ENCODE assay signal across 14 cellular contexts in genomic region chr3:152779649-152780048, GRCh38. TPM values are rescaled to one million over a fixed set of nuclear protein-coding genes. Genes with fewer than 3 reads are reported as not detected.
A peak's percentile ranks its signal among the peaks of the same experiment; 100 is the strongest.
DNase-seq lines count a peak whose midpoint lies in the region; ATAC-seq and TF ChIP-seq lines count a peak whose summit lies in the region.
"Had no signal": no experiment of that assay in that cellular context is flagged by ENCODE, and none has a peak within 500 bp of the region (broad histone marks: within the 10 kb centered on the region; RNA-seq: fewer than 3 reads in every experiment).

No MANE protein-coding gene starts in this region.

- no peak for TF ChIP-seq CTCF in dorsolateral prefrontal cortex (IDR thresholded peaks at IDR 0.05 in 54 of 56, conservative IDR thresholded peaks at IDR 0.05 in 2 of 56; ENCODE audit: low read depth in 1 of 56, partially characterized antibody in 56 of 56)

- H3K27me3 ChIP-seq in HUES48 (ENCODE audit: control insufficient read depth, insufficient read depth, low read length) = no peaks in the 10 kb centered on the region
- H3K27me3 ChIP-seq in dorsolateral prefrontal cortex = no peaks in the 10 kb centered on the region
- H3K27me3 ChIP-seq: colonic mucosa, left lung had no signal

- peak overlapping the region; percentile 30 for H3K27ac ChIP-seq in HUES48 (ENCODE audit: low read depth, low read length)
- peak overlapping the region; percentile 95 for H3K27ac ChIP-seq in mesodermal cell (ENCODE audit: low read depth, low read length, severe bottlenecking)
- H3K27ac ChIP-seq in dorsolateral prefrontal cortex = no peak overlapping the region
- H3K27ac ChIP-seq: colonic mucosa, left lung had no signal

- WGBS in mesodermal cell (ENCODE audit: insufficient coverage in 2 of 2), 2 experiments = no CpG with 5 or more reads among the region's 2 CpGs

- H3K36me3 ChIP-seq in HUES48 (ENCODE audit: control insufficient read depth, insufficient read depth, low read length) (no peaks in the 10 kb centered on the region), mesodermal cell (ENCODE audit: control insufficient read depth, insufficient read depth, low read length) (no peaks in the 10 kb centered on the region)
- H3K36me3 ChIP-seq: colonic mucosa, left lung had no signal

- H3K4me3 ChIP-seq in HUES48 (ENCODE audit: low read depth, low read length) = no peak overlapping the region
- H3K4me3 ChIP-seq in mesodermal cell (ENCODE audit: extremely low read depth, insufficient read depth, low read length, poor library complexity, severe bottlenecking) = no peak overlapping the region
- no peak overlapping the region for H3K4me3 ChIP-seq in dorsolateral prefrontal cortex
- H3K4me3 ChIP-seq: colonic mucosa, left lung had no signal

- H3K9ac ChIP-seq in HUES48 (ENCODE audit: low read depth, low read length) = no peak overlapping the region

- intact Hi-C loops in dorsolateral prefrontal cortex (cut with DNase I) = no loop called here

- H3K9me3 ChIP-seq in HUES48 (ENCODE audit: control insufficient read depth, insufficient read depth, low read length) = no peaks in the 10 kb centered on the region
- no peaks in the 10 kb centered on the region for H3K9me3 ChIP-seq in mesodermal cell (ENCODE audit: control insufficient read depth, low read length)
- H3K9me3 ChIP-seq: colonic mucosa, left lung had no signal

- ATAC-seq in GM18870 (IDR thresholded peaks at IDR 0.05; ENCODE audit: unreplicated experiment) = no peak
- ATAC-seq: left lung had no signal

- peaks cover 10% of the 10 kb centered on the region; the same call in 1 of the 2 replicates for H3K4me1 ChIP-seq in HUES48 (ENCODE audit: control insufficient read depth, insufficient read depth, low read length)
- peaks cover 10% of the 10 kb centered on the region for H3K4me1 ChIP-seq in mesodermal cell (ENCODE audit: control insufficient read depth, insufficient read depth, low read length, poor library complexity, severe bottlenecking)
- H3K4me1 ChIP-seq: colonic mucosa, left lung had no signal

- DNase-seq in AG08396 (ENCODE audit: low spot score) (peak; percentile 20), dedifferentiated amniotic fluid mesenchymal stem cell (ENCODE audit: extremely low spot score) (peak; percentile 54), HUDEP-2 (lab: John Stamatoyannopoulos, UW; ENCODE audit: unreplicated experiment in 76 of 76) (no peak), dorsolateral prefrontal cortex (no peak)
- DNase-seq in effector CD8-positive, alpha-beta T cell (lab: John Stamatoyannopoulos, UW) = no peak
- DNase-seq: colonic mucosa; left lung; NCI-H1092; NCI-H446 treated with DMSO at 0.1 percent for 48 hours; occipital lobe; stimulated activated CD4-positive, alpha-beta T cell treated with anti-CD3 and anti-CD28 coated beads, Interleukin-2, amount 100 ng/mL, for 24 hours had no signal

RNA-seq across cellular contexts. Expression of gene P2RY1, which starts 55.3 kb away (rescaled TPM):
- polyA plus RNA-seq in mesodermal cell (2013, experiment 1 of 2) = 11.2 TPM
- polyA plus RNA-seq in mesodermal cell (2013, experiment 2 of 2) = 10.5 TPM
- 10 to 100 TPM in 20 of 120 experiments, 1 to 10 TPM in 100; 3.2 to 21.7 (median 7.8) TPM for total RNA-seq in dorsolateral prefrontal cortex

Comparison
In these comparisons a context has a peak if more than half of its experiments do, and no peak if none do; other contexts are left out.
1. DNase-seq: peak in AG08396 (single experiment) and dedifferentiated amniotic fluid mesenchymal stem cell (single experiment); none in effector CD8-positive, alpha-beta T cell (single experiment), HUDEP-2 (0 of 76) and dorsolateral prefrontal cortex (0 of 10).
2. H3K27ac ChIP-seq: peak in HUES48 (single experiment) and mesodermal cell (single experiment); none in dorsolateral prefrontal cortex (0 of 59).